In genomic region chr3:29649815-29650547, GRCh38 we compare ENCODE assay signal across 9 cellular contexts.
DNase-seq lines count a peak whose midpoint lies in the region; ATAC-seq and TF ChIP-seq lines count a peak whose summit lies in the region.
"Had no signal": no experiment of that assay in that cellular context is flagged by ENCODE, and none has a peak within 500 bp of the region (broad histone marks: within the 10 kb centered on the region; RNA-seq: fewer than 3 reads in every experiment).

No MANE protein-coding gene starts in this region.

- no peaks in the 10 kb centered on the region for H3K9me3 ChIP-seq in BLaER1 treated with 17β-estradiol and CSF1 and Interleukin-3, amounts not matched to agents 10 nM and 100 nM (replicated peaks in 1 of 11)
- H3K9me3 ChIP-seq: gastrocnemius medialis had no signal

- in situ Hi-C loops in GM13977 (cut with MboI; ENCODE audit: low pct_unique_long_range_greater_than_20kb, low sequenced_read_pairs, unreplicated experiment), result no loop called here

- peaks cover 0 to 70% (median 0%) of the 10 kb centered on the region in 11 experiments; a peak in 6 of 22 replicates for H3K27me3 ChIP-seq in BLaER1 treated with 17β-estradiol and CSF1 and Interleukin-3, amounts not matched to agents 10 nM and 100 nM
- H3K27me3 ChIP-seq: gastrocnemius medialis had no signal

- H3K36me3 ChIP-seq in BLaER1 treated with 17β-estradiol and CSF1 and Interleukin-3, amounts not matched to agents 10 nM and 100 nM, result no peaks in the 10 kb centered on the region
- H3K36me3 ChIP-seq: gastrocnemius medialis had no signal

- TF ChIP-seq CTCF in fibroblast of pulmonary artery (IDR thresholded peaks at IDR 0.05; ENCODE audit: low read length, missing control alignments) (no peak), GM13977 (IDR thresholded peaks at IDR 0.05; ENCODE audit: extremely low read depth, insufficient read depth, missing control alignments) (no peak)

- peak overlapping the region in 4 of 11 experiments; percentile 1 to 38 (median 32); a peak in 3 of 22 replicates for H3K27ac ChIP-seq in BLaER1 treated with 17β-estradiol and CSF1 and Interleukin-3, amounts not matched to agents 10 nM and 100 nM
- H3K27ac ChIP-seq: gastrocnemius medialis had no signal

- DNase-seq in M059J (ENCODE audit: low read depth), result peak; percentile 8
- peak; percentile 40 for DNase-seq in fibroblast of pulmonary artery (ENCODE audit: low read depth)
- no peak for DNase-seq in GM13977 (ENCODE audit: low spot score)
- no peak for DNase-seq in retina
- DNase-seq in AML-193 (lab: John Stamatoyannopoulos, UW), result no peak
- DNase-seq: gastrocnemius medialis had no signal

- ATAC-seq in GM21526 (IDR thresholded peaks at IDR 0.05; ENCODE audit: low FRiP score, unreplicated experiment) (peak; percentile 51), GM21447 (IDR thresholded peaks at IDR 0.05; ENCODE audit: unreplicated experiment) (no peak)
- ATAC-seq: gastrocnemius medialis had no signal

- no peak overlapping the region for H3K4me3 ChIP-seq in BLaER1 treated with 17β-estradiol and CSF1 and Interleukin-3, amounts not matched to agents 10 nM and 100 nM
- H3K4me3 ChIP-seq in fibroblast of pulmonary artery (replicated peaks; ENCODE audit: low read depth, low read length), result no peak overlapping the region
- H3K4me3 ChIP-seq: gastrocnemius medialis had no signal

- peak overlapping the region; percentile 45 to 77 (median 68) for H3K4me2 ChIP-seq in BLaER1 treated with 17β-estradiol and CSF1 and Interleukin-3, amounts not matched to agents 10 nM and 100 nM

- H3K4me1 ChIP-seq in BLaER1 treated with 17β-estradiol and CSF1 and Interleukin-3, amounts not matched to agents 10 nM and 100 nM, result peaks cover 13 to 22% (median 19%) of the 10 kb centered on the region in 10 experiments

- H3K9ac ChIP-seq in BLaER1 treated with 17β-estradiol and CSF1 and Interleukin-3, amounts not matched to agents 10 nM and 100 nM, result peak overlapping the region in 1 of 11 experiments; percentile 23; a peak in 1 of 22 replicates

- H4K20me1 ChIP-seq in BLaER1 treated with 17β-estradiol and CSF1 and Interleukin-3, amounts not matched to agents 10 nM and 100 nM, result peaks cover 0 to 4% (median 0%) of the 10 kb centered on the region in 11 experiments; a peak in 4 of 22 replicates

Comparison
In these comparisons a context has a peak if more than half of its experiments do, and no peak if none do; other contexts are left out.
1. DNase-seq: peak in M059J (single experiment) and fibroblast of pulmonary artery (single experiment); none in GM13977 (single experiment), retina (single experiment) and AML-193 (0 of 2).